8 cellular contexts compared by ENCODE assay signal in the genomic region with DNA sequence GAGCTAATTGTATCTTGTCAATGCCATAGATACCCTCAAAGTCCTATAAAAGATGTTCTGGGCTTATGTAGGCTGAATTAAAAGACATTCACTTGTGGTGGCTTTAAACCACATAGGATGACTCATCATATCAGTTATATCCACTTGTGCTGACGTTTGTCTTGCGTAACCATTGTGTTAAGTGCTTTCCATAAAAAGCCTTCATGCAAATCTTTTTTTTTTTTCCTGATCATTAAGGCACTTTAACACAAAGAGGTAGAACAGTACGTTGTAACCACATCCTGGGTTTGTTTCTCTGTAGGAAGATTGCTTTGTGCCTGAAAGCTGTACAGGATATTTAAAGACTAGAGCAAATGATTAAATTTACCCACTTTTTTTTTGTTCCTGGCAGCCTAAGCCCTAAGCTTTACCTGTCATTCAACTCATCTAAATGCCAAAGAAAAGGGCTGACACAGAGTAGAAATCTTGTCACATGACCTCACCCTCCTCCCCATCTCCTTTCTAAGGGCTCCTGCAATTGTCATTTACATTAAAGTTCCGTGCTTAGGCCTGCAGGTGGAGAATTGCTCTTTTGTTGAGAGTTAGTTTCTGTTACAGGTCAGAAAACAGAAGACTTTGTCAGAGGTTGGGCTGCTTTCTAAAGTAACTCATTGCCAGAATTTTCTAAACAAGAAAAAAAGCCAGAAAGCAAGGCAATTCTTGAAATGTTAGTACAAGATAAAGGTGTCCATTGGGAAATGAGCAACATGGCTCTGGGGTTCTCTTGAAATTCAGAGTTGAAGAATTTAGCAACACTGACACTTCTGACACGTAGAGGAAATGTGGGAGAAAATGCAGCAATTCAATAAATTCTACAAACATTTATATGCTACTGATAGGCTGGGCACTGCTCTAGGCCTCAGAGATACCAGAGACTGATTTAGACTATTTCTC.
DNase-seq lines count a peak whose midpoint lies in the region; ATAC-seq, FAIRE-seq and TF ChIP-seq lines count a peak whose summit lies in the region.

No MANE protein-coding gene starts in this region.

- H3K4me3 Mint-ChIP-seq in T-helper 2 cell treated with Interferon-gamma antibody and Interleukin-4, amounts not matched to agents 5 μg/mL and 100 μg/mL, for 36 hours: peak overlapping the region; percentile 73

- DNase-seq in Right ventricle myocardium superior (no peak), cardiac septum (ENCODE audit: low spot score) (no peak), NB4 (ENCODE audit: low read depth) (peak; percentile 98), fibroblast of pulmonary artery (ENCODE audit: low read depth) (peak; percentile 96), gastrocnemius medialis (peak in 1 of 2 donors; percentile 13), frontal cortex (ENCODE audit: low spot score in 2 of 2) (no peak)
- DNase-seq in T-helper 2 cell treated with Interferon-gamma antibody and Interleukin-4, amounts not matched to agents 5 μg/mL and 100 μg/mL, for 36 hours (ENCODE audit: low spot score): peak; percentile 66

- no peaks in the 10 kb centered on the region for H3K9me3 ChIP-seq in gastrocnemius medialis

- TF ChIP-seq POLR2A in NB4 (IDR thresholded peaks at IDR 0.05; ENCODE audit: extremely low read depth, insufficient read length): no peak
- no peak for TF ChIP-seq POLR2A in gastrocnemius medialis (IDR thresholded peaks at IDR 0.05)

- peak overlapping the region; percentile 95 for H3K27ac Mint-ChIP-seq in T-helper 2 cell treated with Interferon-gamma antibody and Interleukin-4, amounts not matched to agents 5 μg/mL and 100 μg/mL, for 36 hours

- H3K4me1 ChIP-seq in gastrocnemius medialis: peaks cover 7 to 24% of the 10 kb centered on the region in 2 donors

- ATAC-seq in Right ventricle myocardium superior (ENCODE audit: poor library complexity) (peak; percentile 85), HG02798 (IDR thresholded peaks at IDR 0.05; ENCODE audit: poor library complexity, unreplicated experiment) (peak; percentile 88), gastrocnemius medialis (peak; percentile 92 to 93)

- no peaks in the 10 kb centered on the region for H3K36me3 ChIP-seq in gastrocnemius medialis

- peaks cover 30% of the 10 kb centered on the region for H3K4me1 Mint-ChIP-seq in T-helper 2 cell treated with Interferon-gamma antibody and Interleukin-4, amounts not matched to agents 5 μg/mL and 100 μg/mL, for 36 hours (ENCODE audit: low read depth)

- no peaks in the 10 kb centered on the region for H3K36me3 Mint-ChIP-seq in T-helper 2 cell treated with Interferon-gamma antibody and Interleukin-4, amounts not matched to agents 5 μg/mL and 100 μg/mL, for 36 hours (ENCODE audit: low read depth)

- peak; percentile 31 for TF ChIP-seq CTCF in NB4 (IDR thresholded peaks at IDR 0.05; ENCODE audit: low read depth, low read length)
- peak; percentile 4 for TF ChIP-seq CTCF in fibroblast of pulmonary artery (IDR thresholded peaks at IDR 0.05; ENCODE audit: low read length, missing control alignments)
- peak in 1 of 5 experiments; percentile 28 for TF ChIP-seq CTCF in gastrocnemius medialis (IDR thresholded peaks at IDR 0.05 in 4 of 5, conservative IDR thresholded peaks at IDR 0.05 in 1 of 5)

- intact Hi-C loops in Right ventricle myocardium superior (cut with DNase I): no loop called here
- intact Hi-C loops in cardiac septum (cut with DNase I): no loop called here
- intact Hi-C loops in gastrocnemius medialis (cut with DNase I; ENCODE audit: low total_unique reads): loop anchor here (5.0 kb wide), 1 partner anchor 42 kb away; no protein-coding TSS in a partner anchor

- no peaks in the 10 kb centered on the region for H3K27me3 ChIP-seq in gastrocnemius medialis

- FAIRE-seq in frontal cortex (lab: Jason Lieb, UNC): no peak

- peaks cover 5% of the 10 kb centered on the region for H3K27me3 Mint-ChIP-seq in T-helper 2 cell treated with Interferon-gamma antibody and Interleukin-4, amounts not matched to agents 5 μg/mL and 100 μg/mL, for 36 hours (ENCODE audit: low read depth)

- in situ Hi-C loops in gastrocnemius medialis (cut with MboI; ENCODE audit: low sequenced_read_pairs in 4 of 4): no loop called here

- H3K4me3 ChIP-seq in NB4 (ENCODE audit: low read depth, low read length) (no peak overlapping the region), fibroblast of pulmonary artery (replicated peaks; ENCODE audit: low read depth, low read length) (no peak overlapping the region), gastrocnemius medialis (peak overlapping the region in 3 of 4 donors; percentile 10 to 19 (median 11))

- H3K9me3 Mint-ChIP-seq in T-helper 2 cell treated with Interferon-gamma antibody and Interleukin-4, amounts not matched to agents 5 μg/mL and 100 μg/mL, for 36 hours: no peaks in the 10 kb centered on the region

- peak overlapping the region; percentile 66 to 75 (median 74) for H3K27ac ChIP-seq in gastrocnemius medialis

Comparison
In these comparisons a context has a peak if more than half of its experiments do, and no peak if none do; other contexts are left out.
1. DNase-seq: peak in NB4 (single experiment), T-helper 2 cell treated with Interferon-gamma antibody and Interleukin-4, amounts not matched to agents 5 μg/mL and 100 μg/mL, for 36 hours (single experiment) and fibroblast of pulmonary artery (single experiment); none in Right ventricle myocardium superior (single experiment), cardiac septum (single experiment) and frontal cortex (0 of 2).
2. H3K4me3 ChIP-seq: peak in gastrocnemius medialis (3 of 4); none in NB4 (single experiment) and fibroblast of pulmonary artery (single experiment).
3. Peak in every context shown above with its lines, with median percentiles within 50 percentile points of each other: ATAC-seq.